Comparison of ENCODE assay signal across 2 cellular contexts in genomic region chr10:99985637-99986036, GRCh38.
TF ChIP-seq lines count a peak whose summit lies in the region.
"Not testable (repeated sequence)": the region's sequence is repeated elsewhere in the genome, so short reads cannot be mapped to it uniquely, and the experiment has no call there.

No MANE protein-coding gene starts in this region.

TF ChIP-seq in IMR-90, 13 proteins besides CTCF, POLR2A, EP300 and RAD21:
- peak; percentile 41; the same call in 1 of the 2 replicates for TF ChIP-seq CEBPB (IDR thresholded peaks at IDR 0.05; ENCODE audit: low read depth, low read length)

TF ChIP-seq in K562, 482 proteins besides CTCF, POLR2A, EP300 and RAD21:
- TF ChIP-seq CEBPB (tag; IDR thresholded peaks at IDR 0.05) (peak; percentile 60), CEBPG (CRISPR knock-in tag; IDR thresholded peaks at IDR 0.05) (peak; percentile 31; the same call in 1 of the 2 replicates)
- TF ChIP-seq CEBPG (tag; conservative IDR thresholded peaks at IDR 0.05 in 1 of 2, IDR thresholded peaks at IDR 0.05 in 1 of 2) = not testable (repeated sequence)
